ENCODE assay signal across 1 cellular context in the genomic region with DNA sequence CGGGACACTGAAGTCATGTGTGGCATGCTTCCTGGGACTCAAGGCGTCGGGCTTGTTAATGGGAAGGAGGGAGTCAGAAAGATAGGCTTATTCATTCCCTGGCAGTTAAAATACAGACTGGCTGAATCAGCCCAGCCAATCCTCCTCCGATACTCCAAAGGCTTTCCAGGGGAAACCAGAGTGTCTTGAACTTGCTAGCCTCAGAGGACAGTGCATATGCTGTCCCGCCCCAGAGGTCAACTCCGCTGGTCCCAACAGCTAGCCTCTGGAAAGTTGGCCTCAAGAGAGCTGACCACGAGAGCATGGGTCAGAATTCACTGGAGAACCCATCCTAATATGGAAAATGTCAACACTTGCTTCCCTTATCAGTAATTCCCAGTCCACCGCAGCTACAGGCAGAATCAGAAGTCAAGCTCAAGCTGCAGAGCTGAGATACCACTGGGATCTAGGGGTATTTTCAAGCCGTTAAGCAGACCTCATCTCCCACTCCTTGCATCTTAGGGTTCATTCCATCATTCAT.
TF ChIP-seq lines count a peak whose summit lies in the region.

No MANE protein-coding gene starts in this region.

TF ChIP-seq in liver, 16 proteins besides CTCF, POLR2A, EP300 and RAD21 (continued from another document):
- TF ChIP-seq, protein P1, sequence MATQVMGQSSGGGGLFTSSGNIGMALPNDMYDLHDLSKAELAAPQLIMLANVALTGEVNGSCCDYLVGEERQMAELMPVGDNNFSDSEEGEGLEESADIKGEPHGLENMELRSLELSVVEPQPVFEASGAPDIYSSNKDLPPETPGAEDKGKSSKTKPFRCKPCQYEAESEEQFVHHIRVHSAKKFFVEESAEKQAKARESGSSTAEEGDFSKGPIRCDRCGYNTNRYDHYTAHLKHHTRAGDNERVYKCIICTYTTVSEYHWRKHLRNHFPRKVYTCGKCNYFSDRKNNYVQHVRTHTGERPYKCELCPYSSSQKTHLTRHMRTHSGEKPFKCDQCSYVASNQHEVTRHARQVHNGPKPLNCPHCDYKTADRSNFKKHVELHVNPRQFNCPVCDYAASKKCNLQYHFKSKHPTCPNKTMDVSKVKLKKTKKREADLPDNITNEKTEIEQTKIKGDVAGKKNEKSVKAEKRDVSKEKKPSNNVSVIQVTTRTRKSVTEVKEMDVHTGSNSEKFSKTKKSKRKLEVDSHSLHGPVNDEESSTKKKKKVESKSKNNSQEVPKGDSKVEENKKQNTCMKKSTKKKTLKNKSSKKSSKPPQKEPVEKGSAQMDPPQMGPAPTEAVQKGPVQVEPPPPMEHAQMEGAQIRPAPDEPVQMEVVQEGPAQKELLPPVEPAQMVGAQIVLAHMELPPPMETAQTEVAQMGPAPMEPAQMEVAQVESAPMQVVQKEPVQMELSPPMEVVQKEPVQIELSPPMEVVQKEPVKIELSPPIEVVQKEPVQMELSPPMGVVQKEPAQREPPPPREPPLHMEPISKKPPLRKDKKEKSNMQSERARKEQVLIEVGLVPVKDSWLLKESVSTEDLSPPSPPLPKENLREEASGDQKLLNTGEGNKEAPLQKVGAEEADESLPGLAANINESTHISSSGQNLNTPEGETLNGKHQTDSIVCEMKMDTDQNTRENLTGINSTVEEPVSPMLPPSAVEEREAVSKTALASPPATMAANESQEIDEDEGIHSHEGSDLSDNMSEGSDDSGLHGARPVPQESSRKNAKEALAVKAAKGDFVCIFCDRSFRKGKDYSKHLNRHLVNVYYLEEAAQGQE (IDR thresholded peaks at IDR 0.05): peak; percentile 84
- peak; percentile 24 for TF ChIP-seq FOXA2 (IDR thresholded peaks at IDR 0.05)
- peak; percentile 34 to 56 for TF ChIP-seq JUND (IDR thresholded peaks at IDR 0.05)
- no peak for TF ChIP-seq GABPA (IDR thresholded peaks at IDR 0.05 in 1 of 2, conservative IDR thresholded peaks at IDR 0.05 in 1 of 2)
